ENCODE assay signal across 8 cellular contexts in the genomic region with DNA sequence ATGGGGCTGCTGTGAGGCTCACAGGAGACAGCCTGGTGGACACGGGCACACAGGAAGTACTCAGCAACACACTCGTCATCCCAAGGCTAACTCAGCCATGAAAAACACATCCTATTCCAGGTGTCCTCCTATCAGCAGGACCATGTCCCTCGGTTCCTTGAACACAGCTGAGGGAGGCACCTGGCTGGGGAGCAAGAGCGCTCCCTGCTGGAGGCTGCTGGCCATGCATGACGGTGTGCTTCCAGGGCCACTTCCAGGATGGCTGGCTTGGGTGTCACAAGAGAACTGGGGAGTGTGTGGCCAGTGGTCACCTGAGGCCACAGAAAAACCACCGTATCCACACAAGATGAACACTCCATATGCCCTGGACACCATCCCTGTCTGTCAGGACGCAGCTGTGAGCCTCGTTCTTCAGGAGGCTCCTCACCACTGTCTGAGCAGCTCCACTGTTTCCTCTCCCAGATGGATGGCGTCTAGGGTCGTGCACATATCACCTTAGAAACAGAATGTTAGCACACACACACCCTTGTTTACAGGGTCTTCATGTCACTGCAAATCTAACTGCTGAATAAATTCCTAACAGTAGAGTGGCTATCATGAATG. TPM values are rescaled to one million over a fixed set of nuclear protein-coding genes. Genes with fewer than 3 reads are reported as not detected.
A peak's percentile ranks its signal among the peaks of the same experiment; 100 is the strongest.
DNase-seq lines count a peak whose midpoint lies in the region; ATAC-seq, FAIRE-seq and TF ChIP-seq lines count a peak whose summit lies in the region.

No MANE protein-coding gene starts in this region.

- TF ChIP-seq CTCF in GM12865 (IDR thresholded peaks at IDR 0.05; ENCODE audit: insufficient read depth, low read depth, low read length, missing control alignments) (peak; percentile 100), adrenal gland (IDR thresholded peaks at IDR 0.05) (peak; percentile 88 to 96 (median 92)), heart left ventricle (IDR thresholded peaks at IDR 0.05) (peak; percentile 88 to 99 (median 95)), prostate gland (IDR thresholded peaks at IDR 0.05) (peak; percentile 84 to 96 (median 90))

- no peak for TF ChIP-seq POLR2A in adrenal gland (IDR thresholded peaks at IDR 0.05)
- no peak for TF ChIP-seq POLR2A in heart left ventricle (IDR thresholded peaks at IDR 0.05)
- TF ChIP-seq POLR2A in prostate gland (IDR thresholded peaks at IDR 0.05), result no peak

- intact Hi-C loops in adrenal gland (cut with DNase I) (loop anchor here (2.0 to 5.0 kb wide), 2 partner anchors 121 to 124 kb away; no protein-coding TSS in a partner anchor), heart left ventricle (cut with DNase I) (loop anchor here (1.0 to 5.0 kb wide), 10 partner anchors 66 to 122 kb away; partner anchors contain the start of gene DUSP7 (in 1 of the 10)), prostate gland (cut with DNase I) (loop anchor here (5.0 kb wide), 2 partner anchors 51 to 121 kb away; no protein-coding TSS in a partner anchor)

- H3K9me3 ChIP-seq in adrenal gland (replicated peaks in 1 of 3) (no peaks in the 10 kb centered on the region), heart left ventricle (no peaks in the 10 kb centered on the region), prostate gland (no peaks in the 10 kb centered on the region)

- H3K27ac ChIP-seq in adrenal gland (peak overlapping the region in 2 of 5 donors; percentile 29 to 65), heart left ventricle (peak overlapping the region in 10 of 12 donors; percentile 65 to 89 (median 80)), prostate gland (no peak overlapping the region)

- no peaks in the 10 kb centered on the region for H3K27me3 ChIP-seq in adrenal gland
- H3K27me3 ChIP-seq in heart left ventricle, result no peaks in the 10 kb centered on the region
- no peaks in the 10 kb centered on the region for H3K27me3 ChIP-seq in prostate gland (replicated peaks; ENCODE audit: insufficient read depth)

- no peaks in the 10 kb centered on the region for H3K36me3 ChIP-seq in adrenal gland (replicated peaks in 1 of 2)
- peaks cover 0 to 5% (median 0%) of the 10 kb centered on the region in 9 donors for H3K36me3 ChIP-seq in heart left ventricle
- H3K36me3 ChIP-seq in prostate gland, result no peaks in the 10 kb centered on the region

- DNase-seq in GM12865 (ENCODE audit: low read depth) (peak; percentile 80), HuH-7.5 (ENCODE audit: low spot score) (peak; percentile 86), T follicular helper cell (ENCODE audit: low read depth) (peak; percentile 62), adrenal gland (peak; percentile 66 to 94 (median 79)), heart left ventricle (peak; percentile 75 to 88 (median 79)), prostate gland (ENCODE audit: low spot score) (peak; percentile 68), urothelium cell line (ENCODE audit: low spot score) (peak; percentile 82), GOT3 (lab: John Stamatoyannopoulos, UW) (no peak)

- FAIRE-seq in urothelium cell line (lab: Jason Lieb, UNC), result peak; percentile 67

- peaks cover 19 to 40% of the 10 kb centered on the region in 2 donors for H3K4me1 ChIP-seq in adrenal gland (replicated peaks in 1 of 2)
- peaks cover 6 to 49% (median 30%) of the 10 kb centered on the region in 12 donors for H3K4me1 ChIP-seq in heart left ventricle
- H3K4me1 ChIP-seq in prostate gland (replicated peaks), result no peaks in the 10 kb centered on the region

- peak; percentile 86 for ATAC-seq in heart left ventricle

- H3K4me3 ChIP-seq in GM12865 (ENCODE audit: low read depth, low read length), result no peak overlapping the region
- H3K4me3 ChIP-seq in adrenal gland, result no peak overlapping the region
- no peak overlapping the region for H3K4me3 ChIP-seq in heart left ventricle
- H3K4me3 ChIP-seq in prostate gland, result no peak overlapping the region

- WGBS in adrenal gland, 4 donors, result 30 to 50% (median 39%) methylated on average over 5 to 10 of the region's 10 CpGs
- WGBS in heart left ventricle, 4 donors, result 33 to 42% (median 38%) methylated on average over 10 of the region's 10 CpGs
- WGBS in prostate gland, result 37% methylated on average over 10 of the region's 10 CpGs

RNA-seq across cellular contexts. Expression of gene POC1A, which starts 31.0 kb away (rescaled TPM):
- total RNA-seq in adrenal gland (1 to 10 TPM; 2.9 to 8.4 (median 5.5) TPM), heart left ventricle (1 to 10 TPM in 7 of 9 donors, under 1 TPM in 2; 0.66 to 5.2 (median 1.4) TPM), prostate gland (1 to 10 TPM; 2.5 to 5.3 TPM)
- polyA plus RNA-seq in adrenal gland (1 to 10 TPM; 2.0 to 6.4 (median 2.8) TPM), heart left ventricle (1 to 10 TPM in 1 of 2 donors, under 1 TPM in 1; 0.50 to 3.0 TPM)

Comparison
In these comparisons a context has a peak if more than half of its experiments do, and no peak if none do; other contexts are left out.
1. H3K27ac ChIP-seq: peak in heart left ventricle (10 of 12); none in prostate gland (0 of 2).
2. Peak in every context shown above with its lines, with median percentiles within 50 percentile points of each other: CTCF ChIP-seq.